ENCODE assay signal across 21 cellular contexts in genomic region chr5:1502737-1503120, GRCh38. TPM values are rescaled to one million over a fixed set of nuclear protein-coding genes. Genes with fewer than 3 reads are reported as not detected.
DNase-seq lines count a peak whose midpoint lies in the region; ATAC-seq, FAIRE-seq and TF ChIP-seq lines count a peak whose summit lies in the region.
"Had no signal": no experiment of that assay in that cellular context is flagged by ENCODE, and none has a peak within 500 bp of the region (broad histone marks: within the 10 kb centered on the region; RNA-seq: fewer than 3 reads in every experiment).

No MANE protein-coding gene starts in this region.

- H3K4me3 Mint-ChIP-seq in T-helper 17 cell: peak overlapping the region; percentile 68
- peak overlapping the region; percentile 76 for H3K4me3 Mint-ChIP-seq in memory B cell

- POLR2A ChIA-PET in HepG2 (lab: Yijun Ruan, JAX): no interaction called here

- no peak for TF ChIP-seq EP300 in HepG2 (IDR thresholded peaks at IDR 0.05; ENCODE audit: low read depth in 2 of 2, low read length in 2 of 2)
- no peak for TF ChIP-seq EP300 in HepG2 (CRISPR knock-in tag; IDR thresholded peaks at IDR 0.05; ENCODE audit: borderline replicate concordance)

- H3K36me3 ChIP-seq in liver (ENCODE audit: control insufficient read depth in 4 of 4, insufficient read depth in 3 of 4, low read depth in 1 of 4, low read length in 3 of 4): no peaks in the 10 kb centered on the region
- peaks cover 25 to 44% of the 10 kb centered on the region in 2 experiments for H3K36me3 ChIP-seq in HepG2 (replicated peaks in 1 of 2; ENCODE audit: control insufficient read depth in 1 of 2, insufficient read depth in 2 of 2, low read length in 2 of 2)
- H3K36me3 ChIP-seq in upper lobe of right lung: peaks cover 31% of the 10 kb centered on the region
- H3K36me3 ChIP-seq: sigmoid colon had no signal

- TF ChIP-seq CTCF in liver (IDR thresholded peaks at IDR 0.05; ENCODE audit: low read depth, low read length, missing input control) (no peak), HepG2 (CRISPR knock-in tag; IDR thresholded peaks at IDR 0.05) (no peak), upper lobe of right lung (IDR thresholded peaks at IDR 0.05) (no peak)

- H3K9ac ChIP-seq in liver (ENCODE audit: low read depth in 1 of 2, low read length in 2 of 2): no peak overlapping the region
- no peak overlapping the region for H3K9ac ChIP-seq in HepG2 (ENCODE audit: insufficient read depth, low read depth, low read length)

- no peak for TF ChIP-seq POLR2A in HepG2 (IDR thresholded peaks at IDR 0.05; ENCODE audit: insufficient read depth in 1 of 2, low read depth in 2 of 2, low read length in 2 of 2)

- no peaks in the 10 kb centered on the region for H3K27me3 Mint-ChIP-seq in T-helper 17 cell
- no peaks in the 10 kb centered on the region for H3K27me3 Mint-ChIP-seq in memory B cell

- H3K9me3 ChIP-seq in liver (ENCODE audit: control insufficient read depth in 4 of 4, low read length in 3 of 4): no peaks in the 10 kb centered on the region
- no peaks in the 10 kb centered on the region for H3K9me3 ChIP-seq in HepG2 (ENCODE audit: low read length)
- no peaks in the 10 kb centered on the region for H3K9me3 ChIP-seq in T-helper 17 cell (ENCODE audit: control insufficient read depth, low read length, poor library complexity, severe bottlenecking)
- no peaks in the 10 kb centered on the region for H3K9me3 ChIP-seq in upper lobe of right lung
- H3K9me3 ChIP-seq: sigmoid colon had no signal

- no peak overlapping the region for H3K4me2 ChIP-seq in HepG2 (ENCODE audit: low read depth, low read length)
- H3K4me2 ChIP-seq: hepatocyte had no signal

- H3K9me3 Mint-ChIP-seq in memory B cell: no peaks in the 10 kb centered on the region
- H3K9me3 Mint-ChIP-seq: activated naive CD4-positive, alpha-beta T cell treated with anti-CD3 and anti-CD28 coated beads, Interleukin-2, amount 50 U/mL, for 72 hours had no signal

- H3K4me1 Mint-ChIP-seq in T-helper 17 cell (peaks cover 33% of the 10 kb centered on the region), memory B cell (peaks cover 60% of the 10 kb centered on the region)

- H3K4me1 ChIP-seq in liver (ENCODE audit: control insufficient read depth in 4 of 4, insufficient read depth in 4 of 4, low read length in 3 of 4) (peaks cover 0 to 6% (median 0%) of the 10 kb centered on the region in 4 donors), HepG2 (ENCODE audit: insufficient read depth, low read length) (no peaks in the 10 kb centered on the region), upper lobe of right lung (peaks cover 63% of the 10 kb centered on the region)

- no peak for ATAC-seq in HepG2
- ATAC-seq in T-helper 17 cell: no peak
- ATAC-seq in memory B cell (ENCODE audit: low read depth): no peak
- ATAC-seq in upper lobe of right lung: no peak

- DNase-seq in HepG2 (ENCODE audit: low spot score) (no peak), T-helper 17 cell (no peak), memory B cell (ENCODE audit: low spot score in 2 of 2) (no peak), upper lobe of right lung (no peak), posterior cingulate gyrus (no peak), NCI-H146 treated with DMSO at 0.1 percent for 48 hours (lab: John Stamatoyannopoulos, UW; ENCODE audit: unreplicated experiment) (no peak), hypothalamus (lab: John Stamatoyannopoulos, UW) (no peak)
- DNase-seq: midbrain, NCI-H1092, NCI-H526 treated with DMSO at 0.1 percent for 48 hours, SHP77 treated with DMSO at 0.1 percent for 48 hours, sigmoid colon had no signal

- in situ Hi-C loops in HepG2 (cut with HindIII; ENCODE audit: extremely low pct_ligation_motif_present, low pct_unique_long_range_greater_than_20kb): loop anchor here (25.0 kb wide), 1 partner anchor 135 kb away; no protein-coding TSS in a partner anchor

- H3K27ac ChIP-seq in liver (ENCODE audit: low read depth in 1 of 2, low read length in 2 of 2) (peak overlapping the region; percentile 60 to 70), HepG2 (ENCODE audit: extremely low read length, insufficient read depth, low read length) (no peak overlapping the region), upper lobe of right lung (peak overlapping the region; percentile 3)
- H3K27ac ChIP-seq: C4-2B, hepatocyte had no signal

- TF ChIP-seq RAD21 in liver (IDR thresholded peaks at IDR 0.05) (no peak), HepG2 (CRISPR knock-in tag; IDR thresholded peaks at IDR 0.05) (no peak)

- peaks cover 73% of the 10 kb centered on the region for H3K79me2 ChIP-seq in HepG2 (ENCODE audit: insufficient read depth, low read length)

- no peak for FAIRE-seq in HepG2 (lab: Jason Lieb, UNC)
- FAIRE-seq: colon, keratinocyte had no signal

- peaks cover 69% of the 10 kb centered on the region for H4K20me1 ChIP-seq in HepG2 (ENCODE audit: insufficient read depth, low read length)

- BruUV-seq in HepG2 (replicated peaks; lab: Mats Ljungman, UMichigan): no TSS peak

- H3K27ac Mint-ChIP-seq in T-helper 17 cell (no peak overlapping the region), memory B cell (peak overlapping the region; percentile 98)
- H3K27ac Mint-ChIP-seq: activated naive CD4-positive, alpha-beta T cell treated with anti-CD3 and anti-CD28 coated beads, Interleukin-2, amount 50 U/mL, for 72 hours had no signal

- CTCF ChIA-PET in HepG2 (lab: Yijun Ruan, JAX; ENCODE audit: low intra/inter-chr PET ratio, low total read pairs): no interaction called here

- H2AFZ ChIP-seq in HepG2 (ENCODE audit: low read length): no peak overlapping the region
- H2AFZ ChIP-seq: hepatocyte had no signal

- H3K27me3 ChIP-seq in liver (ENCODE audit: control insufficient read depth in 4 of 4, insufficient read depth in 4 of 4, low read length in 3 of 4) (no peaks in the 10 kb centered on the region), HepG2 (ENCODE audit: control insufficient read depth in 1 of 2, insufficient read depth in 2 of 2, low read length in 2 of 2) (no peaks in the 10 kb centered on the region), upper lobe of right lung (no peaks in the 10 kb centered on the region)
- H3K27me3 ChIP-seq: hepatocyte, sigmoid colon had no signal

- WGBS in liver: 94% methylated on average over 10 of the region's 10 CpGs
- 96% methylated on average over 10 of the region's 10 CpGs for WGBS in HepG2 (ENCODE audit: low lambda C conversion rate)

- intact Hi-C loops in HepG2 (cut with micrococcal nuclease; ENCODE audit: unreplicated experiment): no loop called here
- intact Hi-C loops in upper lobe of right lung (cut with DNase I): no loop called here
- intact Hi-C loops in posterior cingulate gyrus (cut with DNase I): no loop called here

- H3K4me3 ChIP-seq in liver (ENCODE audit: low read depth in 1 of 3, low read length in 3 of 3) (no peak overlapping the region), HepG2 (replicated peaks in 1 of 3; ENCODE audit: insufficient read depth in 1 of 3, low read depth in 2 of 3, low read length in 3 of 3) (no peak overlapping the region), upper lobe of right lung (no peak overlapping the region)
- H3K4me3 ChIP-seq: hepatocyte, sigmoid colon had no signal

- H3K36me3 Mint-ChIP-seq in T-helper 17 cell (ENCODE audit: low read depth) (peaks cover 3% of the 10 kb centered on the region), memory B cell (peaks cover 4% of the 10 kb centered on the region)

RNA-seq across cellular contexts. Expression of gene LPCAT1, which starts 21.0 kb away (rescaled TPM):
- total RNA-seq in liver (10 to 100 TPM; 12.0 to 12.8 TPM), HepG2 (2016; rRNA removed; fragmentation: Illumina TruSeq; extraction: Trizol) (16.0 and 29.8 TPM in 2 replicates), T-helper 17 cell (10 to 100 TPM; 23.4 to 24.8 TPM), upper lobe of right lung (690 TPM)
- polyA plus RNA-seq in liver (1 to 10 TPM; 1.5 to 7.7 TPM), HepG2 (2011; rRNA removed) (90.6 and 115 TPM in 2 replicates)
- 5.1 and 9.2 TPM in 2 replicates for total RNA-seq in HepG2 (2016; cell fraction: cytosol; rRNA removed; fragmentation: Illumina TruSeq; extraction: Trizol; ENCODE audit: low read depth)
- total RNA-seq in HepG2 (2016; cell fraction: insoluble cytoplasmic fraction; rRNA removed; fragmentation: Illumina TruSeq; extraction: Trizol): 14.3 and 34.5 TPM in 2 replicates
- total RNA-seq in HepG2 (2016; cell fraction: membrane; rRNA removed; fragmentation: Illumina TruSeq; extraction: Trizol): 14.8 and 16.4 TPM in 2 replicates
- 37.9 and 47.2 TPM in 2 replicates for total RNA-seq in HepG2 (2016; cell fraction: nucleus; rRNA removed; fragmentation: Illumina TruSeq; extraction: Trizol)
- polyA plus RNA-seq in HepG2 (2011; cell fraction: cytosol; rRNA removed): 65.4 and 69.9 TPM in 2 replicates
- 330 and 361 TPM in 2 replicates for polyA plus RNA-seq in HepG2 (2011; cell fraction: nucleus; rRNA removed)
- polyA plus RNA-seq in HepG2 (2012): 104 and 122 TPM in 2 replicates
- polyA plus RNA-seq in HepG2 (2016; cell fraction: cytosol; fragmentation: Illumina TruSeq; extraction: Trizol; ENCODE audit: low read depth): 3.8 and 4.2 TPM in 2 replicates
- polyA plus RNA-seq in HepG2 (2016; cell fraction: insoluble cytoplasmic fraction; fragmentation: Illumina TruSeq; extraction: Trizol; ENCODE audit: low read depth): 18.3 and 19.5 TPM in 2 replicates
- polyA plus RNA-seq in HepG2 (2016; cell fraction: membrane; fragmentation: Illumina TruSeq; extraction: Trizol; ENCODE audit: low read depth): 9.2 and 10.4 TPM in 2 replicates
- 89.7 and 92.4 TPM in 2 replicates for polyA plus RNA-seq in HepG2 (2016; cell fraction: nucleus; fragmentation: Illumina TruSeq; extraction: Trizol; ENCODE audit: insufficient read depth, low read depth)
- polyA minus RNA-seq in HepG2 (2011; rRNA and poly(A)+ RNA removed; ENCODE audit: low replicate concordance): 56.1 and 65.1 TPM in 2 replicates
- 44.6 and 51.7 TPM in 2 replicates for polyA minus RNA-seq in HepG2 (2011; cell fraction: cytosol; rRNA and poly(A)+ RNA removed)
- polyA minus RNA-seq in HepG2 (2011; cell fraction: nucleus; rRNA and poly(A)+ RNA removed): 90.3 and 92.4 TPM in 2 replicates

RNA-seq across cellular contexts. Expression of gene SLC6A3, which starts 57.5 kb away (rescaled TPM):
- total RNA-seq in liver: not detected
- polyA plus RNA-seq in liver: not detected
- total RNA-seq in HepG2 (2016; rRNA removed; fragmentation: Illumina TruSeq; extraction: Trizol): not detected in 2 replicates
- total RNA-seq in HepG2 (2016; cell fraction: cytosol; rRNA removed; fragmentation: Illumina TruSeq; extraction: Trizol; ENCODE audit: low read depth): not detected in 2 replicates
- total RNA-seq in HepG2 (2016; cell fraction: insoluble cytoplasmic fraction; rRNA removed; fragmentation: Illumina TruSeq; extraction: Trizol): not detected in 2 replicates
- total RNA-seq in HepG2 (2016; cell fraction: membrane; rRNA removed; fragmentation: Illumina TruSeq; extraction: Trizol): not detected in 2 replicates
- total RNA-seq in HepG2 (2016; cell fraction: nucleus; rRNA removed; fragmentation: Illumina TruSeq; extraction: Trizol): not detected in 2 replicates
- 0.01 and 0.12 TPM in 2 replicates for polyA plus RNA-seq in HepG2 (2011; rRNA removed)
- polyA plus RNA-seq in HepG2 (2011; cell fraction: cytosol; rRNA removed): 0.03 and 0.06 TPM in 2 replicates
- 0.18 and 0.36 TPM in 2 replicates for polyA plus RNA-seq in HepG2 (2011; cell fraction: nucleus; rRNA removed)
- 0.15 and 0.17 TPM in 2 replicates for polyA plus RNA-seq in HepG2 (2012)
- not detected in 2 replicates for polyA plus RNA-seq in HepG2 (2016; cell fraction: cytosol; fragmentation: Illumina TruSeq; extraction: Trizol; ENCODE audit: low read depth)
- not detected in 2 replicates for polyA plus RNA-seq in HepG2 (2016; cell fraction: insoluble cytoplasmic fraction; fragmentation: Illumina TruSeq; extraction: Trizol; ENCODE audit: low read depth)
- polyA plus RNA-seq in HepG2 (2016; cell fraction: membrane; fragmentation: Illumina TruSeq; extraction: Trizol; ENCODE audit: low read depth): not detected in 2 replicates
- polyA plus RNA-seq in HepG2 (2016; cell fraction: nucleus; fragmentation: Illumina TruSeq; extraction: Trizol; ENCODE audit: insufficient read depth, low read depth): not detected in 2 replicates
- 0.12 and 0.14 TPM in 2 replicates for polyA minus RNA-seq in HepG2 (2011; rRNA and poly(A)+ RNA removed; ENCODE audit: low replicate concordance)
- polyA minus RNA-seq in HepG2 (2011; cell fraction: cytosol; rRNA and poly(A)+ RNA removed): not detected in 2 replicates
- polyA minus RNA-seq in HepG2 (2011; cell fraction: nucleus; rRNA and poly(A)+ RNA removed): 0.12 TPM in 1 of 2 replicates, not detected in the other
- not detected for total RNA-seq in T-helper 17 cell
- 0.52 TPM for total RNA-seq in upper lobe of right lung
- total RNA-seq: A172; activated naive CD4-positive, alpha-beta T cell treated with anti-CD3 and anti-CD28 coated beads, Interleukin-2, amount 50 U/mL, for 72 hours; Daoy; hepatocyte; sigmoid colon; temporal lobe had no signal
- polyA plus RNA-seq: hepatocyte had no signal

Comparison
In these comparisons a context has a peak if more than half of its experiments do, and no peak if none do; other contexts are left out.
1. RNA of gene LPCAT1, which starts 21.0 kb away (total RNA-seq): 690 TPM in upper lobe of right lung (single experiment); 5.1 to 47.2 TPM in HepG2, 23.4 to 24.8 TPM in T-helper 17 cell and 12.0 to 12.8 TPM in liver; every median in the first group is over 10 times any median in the second.